1 cellular context compared by ENCODE assay signal in the genomic region with DNA sequence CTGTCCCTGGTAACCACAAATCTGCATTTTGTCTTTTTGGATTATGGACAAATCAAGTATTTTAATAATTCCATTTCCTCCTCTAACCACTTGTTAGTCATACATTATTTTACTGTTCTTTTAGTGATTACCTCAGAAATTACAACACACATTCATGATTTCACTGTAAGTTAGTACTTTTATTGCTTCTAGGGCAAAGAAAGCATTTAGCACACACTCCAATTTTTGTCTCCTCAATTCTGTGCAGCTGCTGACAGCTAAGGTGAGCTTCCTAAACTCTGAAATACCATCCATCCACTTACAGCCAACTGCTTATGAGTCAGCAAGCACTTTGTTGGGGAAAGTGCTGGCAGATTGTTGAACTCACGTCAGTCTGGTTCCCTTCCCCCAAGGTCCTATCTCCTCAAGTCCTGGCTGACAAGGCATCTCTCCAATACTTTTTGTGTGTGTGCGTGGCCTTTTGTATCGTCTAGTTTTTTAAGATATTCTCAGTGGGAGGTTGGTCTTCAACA.
TF ChIP-seq lines count a peak whose summit lies in the region.

No MANE protein-coding gene starts in this region.

TF ChIP-seq in K562, 482 proteins besides CTCF, POLR2A, EP300 and RAD21 (continued from another document and continues in another):
- no peak for TF ChIP-seq SP2 (IDR thresholded peaks at IDR 0.05; ENCODE audit: extremely low read depth, low read depth, low read length, poor library complexity, severe bottlenecking)
- no peak for TF ChIP-seq COPS2 (conservative IDR thresholded peaks at IDR 0.05)
- no peak for TF ChIP-seq HIVEP1 (CRISPR knock-in tag; IDR thresholded peaks at IDR 0.05)
- no peak for TF ChIP-seq SMAD3 (CRISPR knock-in tag; conservative IDR thresholded peaks at IDR 0.05)
- TF ChIP-seq SMARCE1 (IDR thresholded peaks at IDR 0.05): 0 out of 2 replicates have a peak, but pooled peaks have one; percentile 35
- TF ChIP-seq, protein P1, sequence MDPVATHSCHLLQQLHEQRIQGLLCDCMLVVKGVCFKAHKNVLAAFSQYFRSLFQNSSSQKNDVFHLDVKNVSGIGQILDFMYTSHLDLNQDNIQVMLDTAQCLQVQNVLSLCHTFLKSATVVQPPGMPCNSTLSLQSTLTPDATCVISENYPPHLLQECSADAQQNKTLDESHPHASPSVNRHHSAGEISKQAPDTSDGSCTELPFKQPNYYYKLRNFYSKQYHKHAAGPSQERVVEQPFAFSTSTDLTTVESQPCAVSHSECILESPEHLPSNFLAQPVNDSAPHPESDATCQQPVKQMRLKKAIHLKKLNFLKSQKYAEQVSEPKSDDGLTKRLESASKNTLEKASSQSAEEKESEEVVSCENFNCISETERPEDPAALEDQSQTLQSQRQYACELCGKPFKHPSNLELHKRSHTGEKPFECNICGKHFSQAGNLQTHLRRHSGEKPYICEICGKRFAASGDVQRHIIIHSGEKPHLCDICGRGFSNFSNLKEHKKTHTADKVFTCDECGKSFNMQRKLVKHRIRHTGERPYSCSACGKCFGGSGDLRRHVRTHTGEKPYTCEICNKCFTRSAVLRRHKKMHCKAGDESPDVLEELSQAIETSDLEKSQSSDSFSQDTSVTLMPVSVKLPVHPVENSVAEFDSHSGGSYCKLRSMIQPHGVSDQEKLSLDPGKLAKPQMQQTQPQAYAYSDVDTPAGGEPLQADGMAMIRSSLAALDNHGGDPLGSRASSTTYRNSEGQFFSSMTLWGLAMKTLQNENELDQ (CRISPR knock-in tag; IDR thresholded peaks at IDR 0.05; ENCODE audit: borderline replicate concordance): no peak
- TF ChIP-seq KAT2B (IDR thresholded peaks at IDR 0.05; ENCODE audit: low read depth, low read length): no peak
- no peak for TF ChIP-seq FOXM1 (IDR thresholded peaks at IDR 0.05; ENCODE audit: low read depth)
- TF ChIP-seq FOXM1 (CRISPR knock-in tag; IDR thresholded peaks at IDR 0.05; ENCODE audit: low read depth): no peak
- peak; percentile 50 for TF ChIP-seq ZNF316 (IDR thresholded peaks at IDR 0.05)
- peak; percentile 39; the same call in 1 of the 2 replicates for TF ChIP-seq SMARCA4 (IDR thresholded peaks at IDR 0.05)
- TF ChIP-seq CXXC5 (CRISPR knock-in tag; IDR thresholded peaks at IDR 0.05): peak; percentile 28; the same call in 1 of the 2 replicates
- TF ChIP-seq JUN (IDR thresholded peaks at IDR 0.05; ENCODE audit: borderline replicate concordance, low read depth, low read length): peak; percentile 61
- no peak for TF ChIP-seq JUN (CRISPR knock-in tag; IDR thresholded peaks at IDR 0.05; ENCODE audit: borderline replicate concordance)
- TF ChIP-seq ZNF766 (CRISPR knock-in tag; conservative IDR thresholded peaks at IDR 0.05): 0 out of 2 replicates have a peak, but pooled peaks have one; percentile 20
- no peak for TF ChIP-seq BDP1 (IDR thresholded peaks at IDR 0.05; ENCODE audit: insufficient read depth, insufficient read length)
- no peak for TF ChIP-seq ZNF780A (CRISPR knock-in tag; IDR thresholded peaks at IDR 0.05)
- TF ChIP-seq FOSL1 (tag; conservative IDR thresholded peaks at IDR 0.05): peak; percentile 77
- TF ChIP-seq MAFG (tag; conservative IDR thresholded peaks at IDR 0.05): peak; percentile 60
- no peak for TF ChIP-seq HSF4 (CRISPR knock-in tag; IDR thresholded peaks at IDR 0.05; ENCODE audit: borderline replicate concordance)
- TF ChIP-seq, protein P2, sequence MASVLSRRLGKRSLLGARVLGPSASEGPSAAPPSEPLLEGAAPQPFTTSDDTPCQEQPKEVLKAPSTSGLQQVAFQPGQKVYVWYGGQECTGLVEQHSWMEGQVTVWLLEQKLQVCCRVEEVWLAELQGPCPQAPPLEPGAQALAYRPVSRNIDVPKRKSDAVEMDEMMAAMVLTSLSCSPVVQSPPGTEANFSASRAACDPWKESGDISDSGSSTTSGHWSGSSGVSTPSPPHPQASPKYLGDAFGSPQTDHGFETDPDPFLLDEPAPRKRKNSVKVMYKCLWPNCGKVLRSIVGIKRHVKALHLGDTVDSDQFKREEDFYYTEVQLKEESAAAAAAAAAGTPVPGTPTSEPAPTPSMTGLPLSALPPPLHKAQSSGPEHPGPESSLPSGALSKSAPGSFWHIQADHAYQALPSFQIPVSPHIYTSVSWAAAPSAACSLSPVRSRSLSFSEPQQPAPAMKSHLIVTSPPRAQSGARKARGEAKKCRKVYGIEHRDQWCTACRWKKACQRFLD (CRISPR knock-in tag; IDR thresholded peaks at IDR 0.05): no peak
- no peak for TF ChIP-seq MCM7 (IDR thresholded peaks at IDR 0.05)
- TF ChIP-seq ASH1L (IDR thresholded peaks at IDR 0.05; ENCODE audit: borderline replicate concordance, low read depth, partially characterized antibody): no peak
- peak; percentile 67 for TF ChIP-seq ARID1B (IDR thresholded peaks at IDR 0.05)
- peak; percentile 72; the same call in 1 of the 2 replicates for TF ChIP-seq DPF2 (IDR thresholded peaks at IDR 0.05)
- TF ChIP-seq CREM (IDR thresholded peaks at IDR 0.05; ENCODE audit: low read depth): peak; percentile 78
- TF ChIP-seq TGIF2 (CRISPR knock-in tag; IDR thresholded peaks at IDR 0.05): no peak
- TF ChIP-seq NRF1 (conservative IDR thresholded peaks at IDR 0.05 in 1 of 2, IDR thresholded peaks at IDR 0.05 in 1 of 2): 0 out of 4 replicates have a peak, but pooled peaks of 1 of the 2 experiments have one; percentile 10
- no peak for TF ChIP-seq CBX2 (IDR thresholded peaks at IDR 0.05; ENCODE audit: insufficient read depth, low read length, poor library complexity, severe bottlenecking)
- TF ChIP-seq, protein P3, sequence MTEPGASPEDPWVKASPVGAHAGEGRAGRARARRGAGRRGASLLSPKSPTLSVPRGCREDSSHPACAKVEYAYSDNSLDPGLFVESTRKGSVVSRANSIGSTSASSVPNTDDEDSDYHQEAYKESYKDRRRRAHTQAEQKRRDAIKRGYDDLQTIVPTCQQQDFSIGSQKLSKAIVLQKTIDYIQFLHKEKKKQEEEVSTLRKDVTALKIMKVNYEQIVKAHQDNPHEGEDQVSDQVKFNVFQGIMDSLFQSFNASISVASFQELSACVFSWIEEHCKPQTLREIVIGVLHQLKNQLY (CRISPR knock-in tag; conservative IDR thresholded peaks at IDR 0.05): no peak
- TF ChIP-seq, protein P4, sequence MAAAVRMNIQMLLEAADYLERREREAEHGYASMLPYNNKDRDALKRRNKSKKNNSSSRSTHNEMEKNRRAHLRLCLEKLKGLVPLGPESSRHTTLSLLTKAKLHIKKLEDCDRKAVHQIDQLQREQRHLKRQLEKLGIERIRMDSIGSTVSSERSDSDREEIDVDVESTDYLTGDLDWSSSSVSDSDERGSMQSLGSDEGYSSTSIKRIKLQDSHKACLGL (CRISPR knock-in tag; IDR thresholded peaks at IDR 0.05; ENCODE audit: borderline replicate concordance, poor library complexity, severe bottlenecking): no peak
- no peak for TF ChIP-seq RUNX1 (IDR thresholded peaks at IDR 0.05; ENCODE audit: low read depth)
- TF ChIP-seq HNRNPL (IDR thresholded peaks at IDR 0.05; ENCODE audit: low read depth, low read length): no peak
- peak in 1 of 2 experiments; percentile 23; a peak in 1 of 4 replicates for TF ChIP-seq KDM1A (IDR thresholded peaks at IDR 0.05)
- TF ChIP-seq JUND (IDR thresholded peaks at IDR 0.05; ENCODE audit: borderline replicate concordance, low read depth, low read length): peak; percentile 87
- peak; percentile 89; the same call in 2 of the 3 replicates for TF ChIP-seq JUND (tag; IDR thresholded peaks at IDR 0.05; ENCODE audit: borderline replicate concordance, low read depth, low read length)
- TF ChIP-seq TCF7 (IDR thresholded peaks at IDR 0.05; ENCODE audit: borderline replicate concordance): no peak
- no peak for TF ChIP-seq NFE2L1 (tag; IDR thresholded peaks at IDR 0.05; ENCODE audit: borderline replicate concordance, low read depth)
- no peak for TF ChIP-seq SRSF1 (IDR thresholded peaks at IDR 0.05; ENCODE audit: low read depth, low read length)
- TF ChIP-seq TRIM24 (IDR thresholded peaks at IDR 0.05): 0 out of 4 replicates have a peak, but pooled peaks of 1 of the 2 experiments have one; percentile 24
- TF ChIP-seq SIX5 (IDR thresholded peaks at IDR 0.05; ENCODE audit: borderline replicate concordance in 1 of 2, insufficient read depth in 1 of 2, low read depth in 1 of 2, low read length in 2 of 2): no peak
- no peak for TF ChIP-seq CREB1 (IDR thresholded peaks at IDR 0.05)
- peak; percentile 26; the same call in 1 of the 2 replicates for TF ChIP-seq CREB1 (CRISPR knock-in tag; IDR thresholded peaks at IDR 0.05)
- TF ChIP-seq, protein P5, sequence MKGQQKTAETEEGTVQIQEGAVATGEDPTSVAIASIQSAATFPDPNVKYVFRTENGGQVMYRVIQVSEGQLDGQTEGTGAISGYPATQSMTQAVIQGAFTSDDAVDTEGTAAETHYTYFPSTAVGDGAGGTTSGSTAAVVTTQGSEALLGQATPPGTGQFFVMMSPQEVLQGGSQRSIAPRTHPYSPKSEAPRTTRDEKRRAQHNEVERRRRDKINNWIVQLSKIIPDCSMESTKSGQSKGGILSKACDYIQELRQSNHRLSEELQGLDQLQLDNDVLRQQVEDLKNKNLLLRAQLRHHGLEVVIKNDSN (CRISPR knock-in tag; IDR thresholded peaks at IDR 0.05): no peak
- TF ChIP-seq ZEB2 (IDR thresholded peaks at IDR 0.05): peak; percentile 70; the same call in 1 of the 2 replicates
- TF ChIP-seq, protein P6, sequence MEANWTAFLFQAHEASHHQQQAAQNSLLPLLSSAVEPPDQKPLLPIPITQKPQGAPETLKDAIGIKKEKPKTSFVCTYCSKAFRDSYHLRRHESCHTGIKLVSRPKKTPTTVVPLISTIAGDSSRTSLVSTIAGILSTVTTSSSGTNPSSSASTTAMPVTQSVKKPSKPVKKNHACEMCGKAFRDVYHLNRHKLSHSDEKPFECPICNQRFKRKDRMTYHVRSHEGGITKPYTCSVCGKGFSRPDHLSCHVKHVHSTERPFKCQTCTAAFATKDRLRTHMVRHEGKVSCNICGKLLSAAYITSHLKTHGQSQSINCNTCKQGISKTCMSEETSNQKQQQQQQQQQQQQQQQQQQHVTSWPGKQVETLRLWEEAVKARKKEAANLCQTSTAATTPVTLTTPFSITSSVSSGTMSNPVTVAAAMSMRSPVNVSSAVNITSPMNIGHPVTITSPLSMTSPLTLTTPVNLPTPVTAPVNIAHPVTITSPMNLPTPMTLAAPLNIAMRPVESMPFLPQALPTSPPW (CRISPR knock-in tag; IDR thresholded peaks at IDR 0.05): 0 out of 2 replicates have a peak, but pooled peaks have one; percentile 16
- TF ChIP-seq PURB (CRISPR knock-in tag; IDR thresholded peaks at IDR 0.05; ENCODE audit: low read depth): no peak
- TF ChIP-seq, protein P7, sequence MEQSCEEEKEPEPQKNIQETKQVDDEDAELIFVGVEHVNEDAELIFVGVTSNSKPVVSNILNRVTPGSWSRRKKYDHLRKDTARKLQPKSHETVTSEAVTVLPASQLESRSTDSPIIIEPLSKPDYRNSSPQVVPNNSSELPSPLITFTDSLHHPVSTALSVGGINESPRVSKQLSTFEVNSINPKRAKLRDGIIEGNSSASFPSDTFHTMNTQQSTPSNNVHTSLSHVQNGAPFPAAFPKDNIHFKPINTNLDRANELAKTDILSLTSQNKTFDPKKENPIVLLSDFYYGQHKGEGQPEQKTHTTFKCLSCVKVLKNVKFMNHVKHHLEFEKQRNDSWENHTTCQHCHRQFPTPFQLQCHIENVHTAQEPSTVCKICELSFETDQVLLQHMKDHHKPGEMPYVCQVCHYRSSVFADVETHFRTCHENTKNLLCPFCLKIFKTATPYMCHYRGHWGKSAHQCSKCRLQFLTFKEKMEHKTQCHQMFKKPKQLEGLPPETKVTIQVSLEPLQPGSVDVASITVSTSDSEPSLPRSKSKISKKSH (CRISPR knock-in tag; IDR thresholded peaks at IDR 0.05): no peak
- TF ChIP-seq ATF7 (IDR thresholded peaks at IDR 0.05): peak; percentile 49; the same call in 1 of the 2 replicates
- TF ChIP-seq STAT5A (IDR thresholded peaks at IDR 0.05; ENCODE audit: borderline replicate concordance, low read length): no peak
- no peak for TF ChIP-seq SRF (CRISPR knock-in tag; IDR thresholded peaks at IDR 0.05)
- peak; percentile 85 for TF ChIP-seq MEIS2 (IDR thresholded peaks at IDR 0.05; ENCODE audit: partially characterized antibody)
- TF ChIP-seq, protein P8, sequence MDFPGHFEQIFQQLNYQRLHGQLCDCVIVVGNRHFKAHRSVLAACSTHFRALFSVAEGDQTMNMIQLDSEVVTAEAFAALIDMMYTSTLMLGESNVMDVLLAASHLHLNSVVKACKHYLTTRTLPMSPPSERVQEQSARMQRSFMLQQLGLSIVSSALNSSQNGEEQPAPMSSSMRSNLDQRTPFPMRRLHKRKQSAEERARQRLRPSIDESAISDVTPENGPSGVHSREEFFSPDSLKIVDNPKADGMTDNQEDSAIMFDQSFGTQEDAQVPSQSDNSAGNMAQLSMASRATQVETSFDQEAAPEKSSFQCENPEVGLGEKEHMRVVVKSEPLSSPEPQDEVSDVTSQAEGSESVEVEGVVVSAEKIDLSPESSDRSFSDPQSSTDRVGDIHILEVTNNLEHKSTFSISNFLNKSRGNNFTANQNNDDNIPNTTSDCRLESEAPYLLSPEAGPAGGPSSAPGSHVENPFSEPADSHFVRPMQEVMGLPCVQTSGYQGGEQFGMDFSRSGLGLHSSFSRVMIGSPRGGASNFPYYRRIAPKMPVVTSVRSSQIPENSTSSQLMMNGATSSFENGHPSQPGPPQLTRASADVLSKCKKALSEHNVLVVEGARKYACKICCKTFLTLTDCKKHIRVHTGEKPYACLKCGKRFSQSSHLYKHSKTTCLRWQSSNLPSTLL (IDR thresholded peaks at IDR 0.05): no peak
- TF ChIP-seq ZNF384 (IDR thresholded peaks at IDR 0.05; ENCODE audit: low read depth, low read length): no peak
- peak; percentile 69 for TF ChIP-seq C11orf30 (IDR thresholded peaks at IDR 0.05; ENCODE audit: low read depth)
- no peak for TF ChIP-seq ZNF507 (tag; conservative IDR thresholded peaks at IDR 0.05)
- TF ChIP-seq, protein P9, sequence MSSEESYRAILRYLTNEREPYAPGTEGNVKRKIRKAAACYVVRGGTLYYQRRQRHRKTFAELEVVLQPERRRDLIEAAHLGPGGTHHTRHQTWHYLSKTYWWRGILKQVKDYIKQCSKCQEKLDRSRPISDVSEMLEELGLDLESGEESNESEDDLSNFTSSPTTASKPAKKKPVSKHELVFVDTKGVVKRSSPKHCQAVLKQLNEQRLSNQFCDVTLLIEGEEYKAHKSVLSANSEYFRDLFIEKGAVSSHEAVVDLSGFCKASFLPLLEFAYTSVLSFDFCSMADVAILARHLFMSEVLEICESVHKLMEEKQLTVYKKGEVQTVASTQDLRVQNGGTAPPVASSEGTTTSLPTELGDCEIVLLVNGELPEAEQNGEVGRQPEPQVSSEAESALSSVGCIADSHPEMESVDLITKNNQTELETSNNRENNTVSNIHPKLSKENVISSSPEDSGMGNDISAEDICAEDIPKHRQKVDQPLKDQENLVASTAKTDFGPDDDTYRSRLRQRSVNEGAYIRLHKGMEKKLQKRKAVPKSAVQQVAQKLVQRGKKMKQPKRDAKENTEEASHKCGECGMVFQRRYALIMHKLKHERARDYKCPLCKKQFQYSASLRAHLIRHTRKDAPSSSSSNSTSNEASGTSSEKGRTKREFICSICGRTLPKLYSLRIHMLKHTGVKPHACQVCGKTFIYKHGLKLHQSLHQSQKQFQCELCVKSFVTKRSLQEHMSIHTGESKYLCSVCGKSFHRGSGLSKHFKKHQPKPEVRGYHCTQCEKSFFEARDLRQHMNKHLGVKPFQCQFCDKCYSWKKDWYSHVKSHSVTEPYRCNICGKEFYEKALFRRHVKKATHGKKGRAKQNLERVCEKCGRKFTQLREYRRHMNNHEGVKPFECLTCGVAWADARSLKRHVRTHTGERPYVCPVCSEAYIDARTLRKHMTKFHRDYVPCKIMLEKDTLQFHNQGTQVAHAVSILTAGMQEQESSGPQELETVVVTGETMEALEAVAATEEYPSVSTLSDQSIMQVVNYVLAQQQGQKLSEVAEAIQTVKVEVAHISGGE (CRISPR knock-in tag; IDR thresholded peaks at IDR 0.05): peak in 1 of 3 experiments; percentile 39; a peak in 1 of 6 replicates
- TF ChIP-seq FOXA3 (CRISPR knock-in tag; conservative IDR thresholded peaks at IDR 0.05 in 1 of 2, IDR thresholded peaks at IDR 0.05 in 1 of 2): no peak
- TF ChIP-seq EHMT2 (IDR thresholded peaks at IDR 0.05): peak; percentile 55; the same call in 1 of the 2 replicates
